Comparison of ENCODE assay signal across 23 cellular contexts in genomic region chr3:157112536-157112935, GRCh38.
"Had no signal": no experiment of that assay in that cellular context is flagged by ENCODE, and none has a peak within 500 bp of the region (broad histone marks: within the 10 kb centered on the region; RNA-seq: fewer than 3 reads in every experiment).

No MANE protein-coding gene starts in this region.

- H3K27ac ChIP-seq: colonic mucosa, gastrocnemius medialis, psoas muscle, right lobe of liver, thoracic aorta, upper lobe of right lung, VCaP had no signal

- H3K36me3 Mint-ChIP-seq: immature natural killer cell; stimulated activated naive B cell treated with anti-CD40 and anti-IgM and Interleukin-4, amounts not matched to agents 10 μg/mL and 1 μg/mL and 100 μg/mL, for 72 hours had no signal

- H3K9me3 ChIP-seq: colonic mucosa, gastrocnemius medialis, psoas muscle, right lobe of liver, thoracic aorta, upper lobe of right lung had no signal

- H3K27ac Mint-ChIP-seq: activated T-cell treated with anti-CD3 and anti-CD28 coated beads, Interleukin-2, amount 50 U/mL, for 72 hours; immature natural killer cell; stimulated activated naive B cell treated with anti-CD40 and anti-IgM and Interleukin-4, amounts not matched to agents 10 μg/mL and 1 μg/mL and 100 μg/mL, for 72 hours had no signal

- ATAC-seq: activated T-cell treated with anti-CD3 and anti-CD28 coated beads, Interleukin-2, amount 50 U/mL, for 72 hours; gastrocnemius medialis; psoas muscle; right lobe of liver; stimulated activated naive B cell treated with anti-CD40 and anti-IgM and Interleukin-4, amounts not matched to agents 10 μg/mL and 1 μg/mL and 100 μg/mL, for 72 hours; T-helper 17 cell; upper lobe of right lung had no signal

- H3K27me3 ChIP-seq: colonic mucosa, gastrocnemius medialis, right lobe of liver, upper lobe of right lung had no signal

- H3K4me3 ChIP-seq: colonic mucosa, gastrocnemius medialis, lung, psoas muscle, right lobe of liver, thoracic aorta, upper lobe of right lung had no signal

- H3K4me1 ChIP-seq: colonic mucosa, upper lobe of right lung had no signal

- H3K4me1 Mint-ChIP-seq: immature natural killer cell had no signal

- H3K9me3 Mint-ChIP-seq: activated T-cell treated with anti-CD3 and anti-CD28 coated beads, Interleukin-2, amount 50 U/mL, for 72 hours; immature natural killer cell; stimulated activated naive B cell treated with anti-CD40 and anti-IgM and Interleukin-4, amounts not matched to agents 10 μg/mL and 1 μg/mL and 100 μg/mL, for 72 hours had no signal

- H3K36me3 ChIP-seq: colonic mucosa, gastrocnemius medialis, right lobe of liver, thoracic aorta, upper lobe of right lung had no signal

- H3K27me3 Mint-ChIP-seq: stimulated activated naive B cell treated with anti-CD40 and anti-IgM and Interleukin-4, amounts not matched to agents 10 μg/mL and 1 μg/mL and 100 μg/mL, for 72 hours had no signal

- DNase-seq: activated CD4-positive, alpha-beta T cell treated with anti-CD3 and anti-CD28 coated beads, Interleukin-2, amount 50 U/mL, for 1 hour; activated CD4-positive, CD25-positive, alpha-beta regulatory T cell treated with anti-CD3 and anti-CD28 coated beads, Interleukin-2, amount 50 U/mL, for 72 hours; activated CD8-positive, alpha-beta memory T cell treated with anti-CD3 and anti-CD28 coated beads for 24 hours; activated effector memory CD4-positive, alpha-beta T cell treated with anti-CD3 and anti-CD28 coated beads, Interleukin-2, amount 50 U/mL, for 16 hours; activated naive CD4-positive, alpha-beta T cell treated with anti-CD3 and anti-CD28 coated beads, Interleukin-2, amount 50 U/mL, for 16 hours; activated T-cell treated with anti-CD3 and anti-CD28 coated beads, Interleukin-2, amount 50 U/mL, for 72 hours; central memory CD4-positive, alpha-beta T cell; colonic mucosa; erythroblast; gastrocnemius medialis; immature natural killer cell; kidney glomerular epithelial cell; midbrain; psoas muscle; right lobe of liver; small intestine; stimulated activated CD4-positive, alpha-beta T cell treated with anti-CD3 and anti-CD28 coated beads, Interleukin-4, amount 100 ng/mL, for 24 hours; stimulated activated naive B cell treated with anti-CD40 and anti-IgM and Interleukin-4, amounts not matched to agents 10 μg/mL and 1 μg/mL and 100 μg/mL, for 72 hours; T-helper 17 cell; upper lobe of right lung had no signal

- H3K4me3 Mint-ChIP-seq: activated T-cell treated with anti-CD3 and anti-CD28 coated beads, Interleukin-2, amount 50 U/mL, for 72 hours; immature natural killer cell; stimulated activated naive B cell treated with anti-CD40 and anti-IgM and Interleukin-4, amounts not matched to agents 10 μg/mL and 1 μg/mL and 100 μg/mL, for 72 hours; T-helper 17 cell had no signal
